Comparison of ENCODE assay signal across 27 cellular contexts in the genomic region with DNA sequence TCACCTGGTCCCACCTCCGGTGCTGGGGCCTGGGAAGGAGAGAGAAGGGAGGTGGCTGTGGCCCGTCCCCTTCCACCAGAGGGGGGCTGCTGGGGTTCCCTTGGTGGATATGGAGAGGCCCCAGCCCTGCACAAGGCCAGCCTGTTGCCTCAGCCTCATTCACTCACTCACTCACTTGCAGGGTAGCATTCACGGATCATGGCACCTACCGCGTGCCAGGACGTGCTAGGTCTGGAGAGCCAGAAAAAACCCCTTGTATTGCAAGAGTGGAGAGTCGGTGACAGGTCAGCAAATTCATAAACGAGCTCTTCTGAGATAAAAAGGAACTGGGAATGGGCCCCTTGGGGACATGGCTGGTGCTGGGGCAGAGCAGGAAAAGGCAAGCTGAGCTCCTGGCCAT. TPM values are rescaled to one million over a fixed set of nuclear protein-coding genes. Genes with fewer than 3 reads are reported as not detected.
DNase-seq lines count a peak whose midpoint lies in the region; ATAC-seq, FAIRE-seq and TF ChIP-seq lines count a peak whose summit lies in the region.
"Had no signal": no experiment of that assay in that cellular context is flagged by ENCODE, and none has a peak within 500 bp of the region (broad histone marks: within the 10 kb centered on the region; RNA-seq: fewer than 3 reads in every experiment).

No MANE protein-coding gene starts in this region.

- BruUV-seq in mammary epithelial cell (replicated peaks; lab: Mats Ljungman, UMichigan) (no TSS peak), MCF 10A (replicated peaks; lab: Mats Ljungman, UMichigan) (no TSS peak), GM12878 (replicated peaks; lab: Mats Ljungman, UMichigan) (no TSS peak)

- no peak overlapping the region for H3K27ac ChIP-seq in mammary epithelial cell (ENCODE audit: insufficient read depth, low read depth, low read length)
- H3K27ac ChIP-seq in GM12878 (ENCODE audit: control insufficient read depth, insufficient read depth), result no peak overlapping the region
- peak overlapping the region; percentile 51 to 70 (median 58) for H3K27ac ChIP-seq in thyroid gland
- H3K27ac ChIP-seq in gastrocnemius medialis, result no peak overlapping the region
- H3K27ac ChIP-seq: body of pancreas, KMS-11, left lung, neutrophil had no signal

- no peak overlapping the region for H2AFZ ChIP-seq in mammary epithelial cell (ENCODE audit: low read depth, low read length)
- no peak overlapping the region for H2AFZ ChIP-seq in GM12878 (ENCODE audit: control insufficient read depth, low read depth, low read length)

- H3K79me2 ChIP-seq in mammary epithelial cell (ENCODE audit: insufficient read depth, low read length), result no peaks in the 10 kb centered on the region
- H3K79me2 ChIP-seq in GM12878 (ENCODE audit: control insufficient read depth, insufficient read depth, low read length), result no peaks in the 10 kb centered on the region

- DNase-seq in mammary epithelial cell (peak; percentile 30), MCF 10A (ENCODE audit: unreplicated experiment) (no peak), GM12878 (ENCODE audit: low read depth, low spot score) (no peak), memory B cell (ENCODE audit: low spot score in 2 of 2) (no peak), thyroid gland (peak; percentile 86 to 87), gastrocnemius medialis (no peak), mucosa of descending colon (no peak)
- DNase-seq in activated CD4-positive, CD25-positive, alpha-beta regulatory T cell (lab: John Stamatoyannopoulos, UW), result no peak
- DNase-seq: activated CD4-positive, alpha-beta T cell treated with anti-CD3 and anti-CD28 coated beads for 4 hours; activated CD8-positive, alpha-beta memory T cell treated with anti-CD3 and anti-CD28 coated beads for 24 hours; activated gamma-delta T cell treated with Interleukin-2 at 50 U/mL for 16 hours; activated naive CD8-positive, alpha-beta T cell treated with anti-CD3 and anti-CD28 coated beads, Interleukin-2, amount 50 U/mL, for 24 hours; activated T-cell treated with anti-CD3 and anti-CD28 coated beads, Interleukin-2, amount 50 U/mL, for 1 hour; BE2C; body of pancreas; COR-L47; effector CD4-positive, alpha-beta T cell; foreskin fibroblast; left lung; NCI-H69 had no signal

- dilution Hi-C loops in mammary epithelial cell (cut with HindIII; ENCODE audit: low sequenced_read_pairs), result no loop called here

- H4K20me1 ChIP-seq in mammary epithelial cell (ENCODE audit: insufficient read depth, low read length) (no peaks in the 10 kb centered on the region), GM12878 (ENCODE audit: control insufficient read depth, insufficient read depth) (no peaks in the 10 kb centered on the region)

- H3K4me2 ChIP-seq in mammary epithelial cell (ENCODE audit: insufficient read depth, low read depth, low read length) (no peak overlapping the region), GM12878 (ENCODE audit: control insufficient read depth, insufficient read depth) (no peak overlapping the region)
- H3K4me2 ChIP-seq: KMS-11 had no signal

- SMC1A ChIA-PET in GM12878 (lab: Charles Lee; ENCODE audit: uncharacterized antibody, unreplicated experiment), result no interaction called here

- no peak overlapping the region for H3K9ac ChIP-seq in mammary epithelial cell (ENCODE audit: insufficient read depth, low read length)
- H3K9ac ChIP-seq in GM12878 (ENCODE audit: control insufficient read depth, insufficient read depth, low read length), result no peak overlapping the region
- H3K9ac ChIP-seq: KMS-11 had no signal

- H3K9me3 ChIP-seq in mammary epithelial cell (replicated peaks; ENCODE audit: insufficient read depth, low read length) (no peaks in the 10 kb centered on the region), GM12878 (replicated peaks; ENCODE audit: control insufficient read depth, insufficient read depth, low read length) (no peaks in the 10 kb centered on the region), thyroid gland (no peaks in the 10 kb centered on the region), gastrocnemius medialis (no peaks in the 10 kb centered on the region), mucosa of descending colon (no peaks in the 10 kb centered on the region)
- H3K9me3 ChIP-seq: BE2C, body of pancreas, left lung, neutrophil had no signal

- ATAC-seq in GM12878 (no peak), memory B cell (ENCODE audit: low read depth) (no peak), gastrocnemius medialis (no peak), mucosa of descending colon (no peak)
- ATAC-seq: activated naive CD8-positive, alpha-beta T cell treated with anti-CD3 and anti-CD28 coated beads, Interleukin-2, amount 50 U/mL, for 24 hours; body of pancreas; left lung had no signal

- in situ Hi-C loops in mammary epithelial cell (cut with MboI; ENCODE audit: low sequenced_read_pairs in 2 of 2), result no loop called here
- in situ Hi-C loops in GM12878 (cut with MboI), result no loop called here
- in situ Hi-C loops in gastrocnemius medialis (cut with MboI; ENCODE audit: low sequenced_read_pairs in 4 of 4), result no loop called here

- H3K36me3 Mint-ChIP-seq in MCF 10A (ENCODE audit: insufficient read depth, unreplicated experiment) (no peaks in the 10 kb centered on the region), memory B cell (no peaks in the 10 kb centered on the region)

- no peak for FAIRE-seq in GM12878 (lab: Jason Lieb, UNC)

- POLR2A ChIA-PET in MCF 10A (lab: Yijun Ruan, JAX), result interaction anchor here (1.3 kb wide), 1 partner anchor 28 kb away, joined by 3 read pairs; a partner anchor contains a TSS
- POLR2A ChIA-PET in GM12878 (lab: Charles Lee), result interaction anchor here (0.5 kb wide), 1 partner anchor 304 kb away, joined by 3 read pairs; no protein-coding TSS in a partner anchor

- H3K4me1 Mint-ChIP-seq in MCF 10A (ENCODE audit: insufficient read depth, unreplicated experiment), result peaks cover 5% of the 10 kb centered on the region
- peaks cover 11% of the 10 kb centered on the region for H3K4me1 Mint-ChIP-seq in memory B cell

- H3K36me3 ChIP-seq in mammary epithelial cell (ENCODE audit: insufficient read depth, low read length), result no peaks in the 10 kb centered on the region
- H3K36me3 ChIP-seq in GM12878 (ENCODE audit: control insufficient read depth in 2 of 2, insufficient read depth in 2 of 2, low read length in 1 of 2), result no peaks in the 10 kb centered on the region
- H3K36me3 ChIP-seq in thyroid gland, result no peaks in the 10 kb centered on the region
- H3K36me3 ChIP-seq in gastrocnemius medialis, result no peaks in the 10 kb centered on the region
- no peaks in the 10 kb centered on the region for H3K36me3 ChIP-seq in mucosa of descending colon (ENCODE audit: low read depth)
- H3K36me3 ChIP-seq: BE2C, left lung, neutrophil had no signal

- 55% methylated on average over 4 of the region's 8 CpGs for WGBS in mammary epithelial cell (ENCODE audit: low coverage, missing lambda C conversion rate)
- WGBS in GM12878 (ENCODE audit: insufficient coverage, insufficient replicate concordance, low lambda C conversion rate, missing lambda C conversion rate), result 19% methylated on average over 8 of the region's 8 CpGs
- whole genome bisulfite sequencing in thyroid gland, 2 donors, result 21 to 23% methylated on average over 8 of the region's 8 CpGs

- RAD21 ChIA-PET in GM12878 (lab: Charles Lee; ENCODE audit: unreplicated experiment), result no interaction called here

- H3K4me3 ChIP-seq in mammary epithelial cell (replicated peaks in 1 of 3; ENCODE audit: insufficient read depth in 1 of 3, low read depth in 2 of 3, low read length in 3 of 3), result no peak overlapping the region
- H3K4me3 ChIP-seq in GM12878, result no peak overlapping the region
- H3K4me3 ChIP-seq in thyroid gland (replicated peaks in 1 of 3), result no peak overlapping the region
- no peak overlapping the region for H3K4me3 ChIP-seq in gastrocnemius medialis
- no peak overlapping the region for H3K4me3 ChIP-seq in mucosa of descending colon
- H3K4me3 ChIP-seq: body of pancreas, left lung had no signal

- peaks cover 5% of the 10 kb centered on the region for H3K4me1 ChIP-seq in mammary epithelial cell (ENCODE audit: insufficient read depth, low read length)
- H3K4me1 ChIP-seq in GM12878 (ENCODE audit: control insufficient read depth, insufficient read depth, low read length), result peaks cover 4% of the 10 kb centered on the region; the same call in 1 of the 2 replicates
- H3K4me1 ChIP-seq in thyroid gland, result peaks cover 35 to 46% of the 10 kb centered on the region in 2 donors
- H3K4me1 ChIP-seq in gastrocnemius medialis, result peaks cover 3 to 14% of the 10 kb centered on the region in 2 donors
- peaks cover 19% of the 10 kb centered on the region for H3K4me1 ChIP-seq in mucosa of descending colon (ENCODE audit: low read depth)

- intact Hi-C loops in mammary epithelial cell (cut with micrococcal nuclease), result no loop called here
- intact Hi-C loops in MCF 10A (cut with micrococcal nuclease), result no loop called here
- intact Hi-C loops in GM12878 (cut with micrococcal nuclease; ENCODE audit: unreplicated experiment), result no loop called here
- intact Hi-C loops in thyroid gland (cut with DNase I), result no loop called here
- intact Hi-C loops in gastrocnemius medialis (cut with DNase I; ENCODE audit: low total_unique reads), result no loop called here
- intact Hi-C loops in mucosa of descending colon (cut with DNase I, micrococcal nuclease), result no loop called here

- H3K27ac Mint-ChIP-seq in MCF 10A (ENCODE audit: low read depth, unreplicated experiment), result no peak overlapping the region
- no peak overlapping the region for H3K27ac Mint-ChIP-seq in memory B cell
- H3K27ac Mint-ChIP-seq: activated naive CD8-positive, alpha-beta T cell treated with anti-CD3 and anti-CD28 coated beads, Interleukin-2, amount 50 U/mL, for 24 hours; T-helper 1 cell treated with Interleukin-12 subunit alpha and Interleukin-12 subunit beta and Interleukin-4 antibody, amounts not matched to agents 30 μg/mL and 1 μg/mL, for 36 hours had no signal

- no peaks in the 10 kb centered on the region for H3K27me3 Mint-ChIP-seq in MCF 10A (ENCODE audit: insufficient read depth, unreplicated experiment)
- H3K27me3 Mint-ChIP-seq in memory B cell, result peaks cover 20% of the 10 kb centered on the region

- CTCF ChIA-PET in mammary epithelial cell (lab: Charles Lee; ENCODE audit: low non-redundant PET), result no interaction called here
- CTCF ChIA-PET in MCF 10A (lab: Yijun Ruan, JAX), result no interaction called here
- CTCF ChIA-PET in GM12878 (lab: Yijun Ruan, JAX), result no interaction called here

- TF ChIP-seq POLR2A in GM12878 (IDR thresholded peaks at IDR 0.05; ENCODE audit: low read depth, low read length) (no peak), thyroid gland (IDR thresholded peaks at IDR 0.05) (no peak), gastrocnemius medialis (IDR thresholded peaks at IDR 0.05) (no peak)

- no peak for TF ChIP-seq RAD21 in GM12878 (IDR thresholded peaks at IDR 0.05; ENCODE audit: insufficient read depth, low read depth, low read length)

- H3K4me3 Mint-ChIP-seq in MCF 10A (ENCODE audit: unreplicated experiment), result no peak overlapping the region
- peak overlapping the region; percentile 38 for H3K4me3 Mint-ChIP-seq in memory B cell
- H3K4me3 Mint-ChIP-seq: activated naive CD8-positive, alpha-beta T cell treated with anti-CD3 and anti-CD28 coated beads, Interleukin-2, amount 50 U/mL, for 24 hours; T-helper 1 cell treated with Interleukin-12 subunit alpha and Interleukin-12 subunit beta and Interleukin-4 antibody, amounts not matched to agents 30 μg/mL and 1 μg/mL, for 36 hours had no signal

- TF ChIP-seq CTCF in mammary epithelial cell (conservative IDR thresholded peaks at IDR 0.05 in 1 of 2, IDR thresholded peaks at IDR 0.05 in 1 of 2; ENCODE audit: extremely low read depth in 1 of 2, insufficient read depth in 1 of 2, low read depth in 1 of 2, low read length in 2 of 2) (no peak), MCF 10A (IDR thresholded peaks at IDR 0.05; ENCODE audit: unreplicated experiment) (no peak), GM12878 (IDR thresholded peaks at IDR 0.05 in 2 of 3, conservative IDR thresholded peaks at IDR 0.05 in 1 of 3; ENCODE audit: control insufficient read depth in 2 of 3, extremely low read depth in 1 of 3, insufficient read depth in 1 of 3, low read depth in 3 of 3, low read length in 3 of 3) (no peak), thyroid gland (IDR thresholded peaks at IDR 0.05) (no peak), gastrocnemius medialis (IDR thresholded peaks at IDR 0.05 in 4 of 5, conservative IDR thresholded peaks at IDR 0.05 in 1 of 5) (no peak), mucosa of descending colon (IDR thresholded peaks at IDR 0.05) (no peak)

- H3K27me3 ChIP-seq in mammary epithelial cell (ENCODE audit: insufficient read depth, low read length) (no peaks in the 10 kb centered on the region), GM12878 (replicated peaks in 1 of 2; ENCODE audit: control insufficient read depth in 2 of 2, insufficient read depth in 2 of 2, low read length in 1 of 2) (no peaks in the 10 kb centered on the region; a peak in 3 of 4 replicates), thyroid gland (no peaks in the 10 kb centered on the region), gastrocnemius medialis (no peaks in the 10 kb centered on the region)
- H3K27me3 ChIP-seq: BE2C, body of pancreas had no signal

- H3K9me3 Mint-ChIP-seq in MCF 10A (ENCODE audit: unreplicated experiment) (no peaks in the 10 kb centered on the region), memory B cell (no peaks in the 10 kb centered on the region)
- H3K9me3 Mint-ChIP-seq: activated naive CD8-positive, alpha-beta T cell treated with anti-CD3 and anti-CD28 coated beads, Interleukin-2, amount 50 U/mL, for 24 hours; T-helper 1 cell treated with Interleukin-12 subunit alpha and Interleukin-12 subunit beta and Interleukin-4 antibody, amounts not matched to agents 30 μg/mL and 1 μg/mL, for 36 hours had no signal

- no peak for TF ChIP-seq EP300 in GM12878 (IDR thresholded peaks at IDR 0.05; ENCODE audit: borderline replicate concordance in 1 of 2, control insufficient read depth in 1 of 2, low read depth in 2 of 2, low read length in 2 of 2)

RNA-seq across cellular contexts. Expression of a gene that starts 6.4 kb away (rescaled TPM):
- total RNA-seq in mammary epithelial cell, result 1 to 10 TPM in 1 of 2 donors, under 1 TPM in 1; 0.52 to 1.5 TPM
- polyA plus RNA-seq in mammary epithelial cell, result 0.12 TPM
- polyA minus RNA-seq in mammary epithelial cell, result not detected
- 0.63 and 0.71 TPM in 2 replicates for total RNA-seq in MCF 10A (2022)
- 7.6 and 7.8 TPM in 2 replicates for total RNA-seq in GM12878 (2013; cell fraction: nucleolus; rRNA removed)
- total RNA-seq in GM12878 (2014; rRNA removed), result 0.45 and 0.98 TPM in 2 replicates
- total RNA-seq in GM12878 (2014; rRNA removed; fragmentation: Illumina TruSeq; extraction: Trizol), result 0.18 and 0.23 TPM in 2 replicates
- 0.92 and 1.0 TPM in 2 replicates for total RNA-seq in GM12878 (2021)
- polyA plus RNA-seq in GM12878 (2011; ENCODE audit: low read depth), result 0.45 TPM
- 0.46 and 0.77 TPM in 2 replicates for polyA plus RNA-seq in GM12878 (2011; rRNA removed)
- polyA plus RNA-seq in GM12878 (2011; cell fraction: cytosol; rRNA removed), result 1.3 and 1.6 TPM in 2 replicates
- polyA plus RNA-seq in GM12878 (2011; cell fraction: nucleus; rRNA removed), result 3.2 and 4.5 TPM in 2 replicates
- polyA plus RNA-seq in GM12878 (2012), result 1.2 and 1.3 TPM in 2 replicates
- 0.08 and 0.15 TPM in 2 replicates for polyA plus RNA-seq in GM12878 (2014; fragmentation: Illumina TruSeq; extraction: Trizol)
- under 1 TPM; 0.31 to 0.37 TPM for polyA plus RNA-seq in GM12878 (2014; fragmentation: Nextera tagmentation; extraction: Ambion mirVana)
- polyA plus RNA-seq in GM12878 (2014; rRNA removed), result 0.24 and 0.26 TPM in 2 replicates
- under 1 TPM; 0.21 to 0.43 TPM for polyA plus RNA-seq in GM12878 (2016; fragmentation: Nextera tagmentation; extraction: Ambion mirVana)
- polyA minus RNA-seq in GM12878 (2011; rRNA and poly(A)+ RNA removed), result 7.9 and 9.9 TPM in 2 replicates
- 2.9 and 4.9 TPM in 2 replicates for polyA minus RNA-seq in GM12878 (2011; cell fraction: cytosol; rRNA and poly(A)+ RNA removed)
- 1.6 and 2.5 TPM in 2 replicates for polyA minus RNA-seq in GM12878 (2011; cell fraction: nucleus; rRNA and poly(A)+ RNA removed)
- 10 to 100 TPM; 15.9 to 39.9 (median 27.7) TPM for total RNA-seq in thyroid gland
- total RNA-seq in gastrocnemius medialis, result 1 to 10 TPM; 4.3 to 7.1 (median 5.6) TPM
- 1 to 10 TPM; 3.1 to 5.7 (median 3.3) TPM for total RNA-seq in mucosa of descending colon

RNA-seq across cellular contexts. Expression of a gene that starts 23.8 kb away (rescaled TPM):
- total RNA-seq in mammary epithelial cell, result not detected
- not detected for polyA plus RNA-seq in mammary epithelial cell
- polyA minus RNA-seq in mammary epithelial cell, result not detected
- not detected in 2 replicates for total RNA-seq in MCF 10A (2022)
- total RNA-seq in GM12878 (2013; cell fraction: nucleolus; rRNA removed), result not detected in 2 replicates
- total RNA-seq in GM12878 (2014; rRNA removed), result not detected in 2 replicates
- not detected in 2 replicates for total RNA-seq in GM12878 (2014; rRNA removed; fragmentation: Illumina TruSeq; extraction: Trizol)
- total RNA-seq in GM12878 (2021), result not detected in 2 replicates
- not detected for polyA plus RNA-seq in GM12878 (2011; ENCODE audit: low read depth)
- polyA plus RNA-seq in GM12878 (2011; rRNA removed), result not detected in 2 replicates
- not detected in 2 replicates for polyA plus RNA-seq in GM12878 (2011; cell fraction: cytosol; rRNA removed)
- not detected in 2 replicates for polyA plus RNA-seq in GM12878 (2011; cell fraction: nucleus; rRNA removed)
- polyA plus RNA-seq in GM12878 (2012), result 0.08 TPM in 1 of 2 replicates, not detected in the other
- not detected in 2 replicates for polyA plus RNA-seq in GM12878 (2014; fragmentation: Illumina TruSeq; extraction: Trizol)
- polyA plus RNA-seq in GM12878 (2014; fragmentation: Nextera tagmentation; extraction: Ambion mirVana), result not detected
- polyA plus RNA-seq in GM12878 (2014; rRNA removed), result not detected in 2 replicates
- under 1 TPM in 1 of 2 experiments, not detected in 1; 0.13 TPM for polyA plus RNA-seq in GM12878 (2016; fragmentation: Nextera tagmentation; extraction: Ambion mirVana)
- polyA minus RNA-seq in GM12878 (2011; rRNA and poly(A)+ RNA removed), result not detected in 2 replicates
- polyA minus RNA-seq in GM12878 (2011; cell fraction: cytosol; rRNA and poly(A)+ RNA removed), result not detected in 2 replicates
- not detected in 2 replicates for polyA minus RNA-seq in GM12878 (2011; cell fraction: nucleus; rRNA and poly(A)+ RNA removed)
- not detected for total RNA-seq in thyroid gland
- total RNA-seq in gastrocnemius medialis, result not detected
- total RNA-seq in mucosa of descending colon, result not detected
- total RNA-seq: A673, body of pancreas, mononuclear cell, skeletal muscle tissue, urinary bladder had no signal

RNA-seq across cellular contexts. Expression of a gene that starts 27.6 kb away (rescaled TPM):
- total RNA-seq in mammary epithelial cell, result 100 to 1,000 TPM; 122 to 150 TPM
- polyA plus RNA-seq in mammary epithelial cell, result 157 TPM
- polyA minus RNA-seq in mammary epithelial cell, result 115 TPM
- 174 and 175 TPM in 2 replicates for total RNA-seq in MCF 10A (2022)
- total RNA-seq in GM12878 (2013; cell fraction: nucleolus; rRNA removed), result 29.9 and 30.8 TPM in 2 replicates
- 28.4 and 30.4 TPM in 2 replicates for total RNA-seq in GM12878 (2014; rRNA removed)
- 37.3 and 38.4 TPM in 2 replicates for total RNA-seq in GM12878 (2014; rRNA removed; fragmentation: Illumina TruSeq; extraction: Trizol)
- total RNA-seq in GM12878 (2021), result 43.4 and 46.2 TPM in 2 replicates
- polyA plus RNA-seq in GM12878 (2011; ENCODE audit: low read depth), result 27.6 TPM
- polyA plus RNA-seq in GM12878 (2011; rRNA removed), result 46.5 and 53.8 TPM in 2 replicates
- polyA plus RNA-seq in GM12878 (2011; cell fraction: cytosol; rRNA removed), result 54.9 and 65.7 TPM in 2 replicates
- polyA plus RNA-seq in GM12878 (2011; cell fraction: nucleus; rRNA removed), result 53.8 and 63.9 TPM in 2 replicates
- 38.7 and 41.1 TPM in 2 replicates for polyA plus RNA-seq in GM12878 (2012)
- polyA plus RNA-seq in GM12878 (2014; fragmentation: Illumina TruSeq; extraction: Trizol), result 39.2 and 50.2 TPM in 2 replicates
- polyA plus RNA-seq in GM12878 (2014; fragmentation: Nextera tagmentation; extraction: Ambion mirVana), result 1 to 10 TPM; 1.6 to 4.1 TPM
- polyA plus RNA-seq in GM12878 (2014; rRNA removed), result 46.5 and 50.8 TPM in 2 replicates
- polyA plus RNA-seq in GM12878 (2016; fragmentation: Nextera tagmentation; extraction: Ambion mirVana), result 10 to 100 TPM; 68.1 to 71.0 TPM
- 26.4 and 36.3 TPM in 2 replicates for polyA minus RNA-seq in GM12878 (2011; rRNA and poly(A)+ RNA removed)
- polyA minus RNA-seq in GM12878 (2011; cell fraction: cytosol; rRNA and poly(A)+ RNA removed), result 51.5 and 53.3 TPM in 2 replicates
- 9.1 and 18.6 TPM in 2 replicates for polyA minus RNA-seq in GM12878 (2011; cell fraction: nucleus; rRNA and poly(A)+ RNA removed)
- 10 to 100 TPM; 69.4 to 93.3 (median 89.6) TPM for total RNA-seq in thyroid gland
- 10 to 100 TPM; 57.7 to 92.4 (median 59.8) TPM for total RNA-seq in gastrocnemius medialis
- 10 to 100 TPM; 48.7 to 71.7 (median 55.7) TPM for total RNA-seq in mucosa of descending colon

RNA-seq across cellular contexts. Expression of a gene that starts 57.5 kb away (rescaled TPM):
- 10 to 100 TPM; 77.0 to 78.7 TPM for total RNA-seq in mammary epithelial cell
- 54.8 TPM for polyA plus RNA-seq in mammary epithelial cell
- polyA minus RNA-seq in mammary epithelial cell, result 106 TPM
- total RNA-seq in MCF 10A (2022), result 38.1 and 45.0 TPM in 2 replicates
- total RNA-seq in GM12878 (2013; cell fraction: nucleolus; rRNA removed), result 32.0 and 39.1 TPM in 2 replicates
- 33.7 and 36.0 TPM in 2 replicates for total RNA-seq in GM12878 (2014; rRNA removed)
- 16.9 and 17.9 TPM in 2 replicates for total RNA-seq in GM12878 (2014; rRNA removed; fragmentation: Illumina TruSeq; extraction: Trizol)
- total RNA-seq in GM12878 (2021), result 34.6 and 36.8 TPM in 2 replicates
- polyA plus RNA-seq in GM12878 (2011; ENCODE audit: low read depth), result 10.2 TPM
- polyA plus RNA-seq in GM12878 (2011; rRNA removed), result 13.2 and 20.6 TPM in 2 replicates
- polyA plus RNA-seq in GM12878 (2011; cell fraction: cytosol; rRNA removed), result 29.7 and 34.3 TPM in 2 replicates
- 34.3 and 39.2 TPM in 2 replicates for polyA plus RNA-seq in GM12878 (2011; cell fraction: nucleus; rRNA removed)
- 20.7 and 21.7 TPM in 2 replicates for polyA plus RNA-seq in GM12878 (2012)
- polyA plus RNA-seq in GM12878 (2014; fragmentation: Illumina TruSeq; extraction: Trizol), result 6.1 and 16.0 TPM in 2 replicates
- polyA plus RNA-seq in GM12878 (2014; fragmentation: Nextera tagmentation; extraction: Ambion mirVana), result 1 to 10 TPM in 1 of 2 experiments, under 1 TPM in 1; 0.69 to 1.6 TPM
- 27.8 and 31.8 TPM in 2 replicates for polyA plus RNA-seq in GM12878 (2014; rRNA removed)
- 10 to 100 TPM; 11.7 to 16.0 TPM for polyA plus RNA-seq in GM12878 (2016; fragmentation: Nextera tagmentation; extraction: Ambion mirVana)
- 22.3 and 37.0 TPM in 2 replicates for polyA minus RNA-seq in GM12878 (2011; rRNA and poly(A)+ RNA removed)
- 13.5 and 16.1 TPM in 2 replicates for polyA minus RNA-seq in GM12878 (2011; cell fraction: cytosol; rRNA and poly(A)+ RNA removed)
- polyA minus RNA-seq in GM12878 (2011; cell fraction: nucleus; rRNA and poly(A)+ RNA removed), result 7.3 and 14.4 TPM in 2 replicates
- 10 to 100 TPM; 38.4 to 87.4 (median 75.1) TPM for total RNA-seq in thyroid gland
- 10 to 100 TPM; 18.5 to 26.4 (median 22.5) TPM for total RNA-seq in gastrocnemius medialis
- 10 to 100 TPM; 57.5 to 65.9 (median 65.4) TPM for total RNA-seq in mucosa of descending colon

Comparison
In these comparisons a context has a peak if more than half of its experiments do, and no peak if none do; other contexts are left out.
1. DNase-seq: peak in mammary epithelial cell (single experiment) and thyroid gland (2 of 2); none in MCF 10A (single experiment), GM12878 (single experiment), memory B cell (0 of 2), activated CD4-positive, CD25-positive, alpha-beta regulatory T cell (0 of 4), gastrocnemius medialis (0 of 2) and mucosa of descending colon (0 of 3).
2. H3K27ac ChIP-seq: peak in thyroid gland (3 of 3); none in mammary epithelial cell (single experiment), GM12878 (single experiment) and gastrocnemius medialis (0 of 4).